In the genomic region with DNA sequence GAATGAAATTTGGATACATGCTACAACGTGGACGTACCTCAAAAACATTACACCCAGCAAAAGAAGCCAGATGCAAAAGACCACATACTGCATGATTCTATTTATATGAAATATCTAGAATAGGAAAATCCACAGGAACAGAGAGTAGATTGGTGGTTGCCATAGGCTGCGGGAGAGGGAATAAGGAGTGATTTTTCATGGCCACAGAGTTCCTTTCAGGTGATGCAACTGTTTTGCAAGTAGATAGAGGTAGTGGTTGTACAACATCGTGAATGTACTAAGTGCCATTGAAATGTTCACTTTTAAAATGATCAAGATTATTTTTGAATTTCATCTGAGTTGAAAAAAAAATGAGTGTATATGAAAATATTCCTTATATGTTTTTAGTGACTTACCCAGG, we compare ENCODE assay signal across 20 cellular contexts.
DNase-seq lines count a peak whose midpoint lies in the region; ATAC-seq, FAIRE-seq and TF ChIP-seq lines count a peak whose summit lies in the region.
"Had no signal": no experiment of that assay in that cellular context is flagged by ENCODE, and none has a peak within 500 bp of the region (broad histone marks: within the 10 kb centered on the region; RNA-seq: fewer than 3 reads in every experiment).

No MANE protein-coding gene starts in this region.

- H3K9ac ChIP-seq in K562 (ENCODE audit: insufficient read depth in 1 of 2, low read depth in 2 of 2, low read length in 2 of 2) = no peak overlapping the region
- no peak overlapping the region for H3K9ac ChIP-seq in smooth muscle cell (ENCODE audit: low read depth)
- H3K9ac ChIP-seq: BLaER1 treated with 17β-estradiol and CSF1 and Interleukin-3, amounts not matched to agents 10 nM and 100 nM had no signal

- no peak for TF ChIP-seq POLR2A in K562 (conservative IDR thresholded peaks at IDR 0.05)

- in situ Hi-C loops in K562 (cut with MboI) = no loop called here

- no peaks in the 10 kb centered on the region for H3K9me1 ChIP-seq in K562 (ENCODE audit: control insufficient read depth, insufficient read depth, low read length)

- intact Hi-C loops in K562 (cut with micrococcal nuclease) (no loop called here), right cardiac atrium (cut with DNase I) (no loop called here)

- H3K36me3 ChIP-seq in RWPE2 (ENCODE audit: low read depth) = no peaks in the 10 kb centered on the region
- no peaks in the 10 kb centered on the region for H3K36me3 ChIP-seq in K562 (ENCODE audit: control insufficient read depth, insufficient read depth, low read length)
- no peaks in the 10 kb centered on the region for H3K36me3 ChIP-seq in smooth muscle cell (ENCODE audit: low read depth)
- H3K36me3 ChIP-seq: BLaER1 treated with 17β-estradiol and CSF1 and Interleukin-3, amounts not matched to agents 10 nM and 100 nM had no signal

- H3K9me3 ChIP-seq in RWPE2 (ENCODE audit: severe bottlenecking) (no peaks in the 10 kb centered on the region), K562 (replicated peaks; ENCODE audit: control insufficient read depth, insufficient read depth, low read depth, low read length) (no peaks in the 10 kb centered on the region), smooth muscle cell (replicated peaks; ENCODE audit: low read depth) (no peaks in the 10 kb centered on the region), right cardiac atrium (ENCODE audit: control insufficient read depth, low read length) (no peaks in the 10 kb centered on the region)
- H3K9me3 ChIP-seq: A549, Caco-2 had no signal

- H3K4me3 Mint-ChIP-seq in WTC11 = no peak overlapping the region
- H3K4me3 Mint-ChIP-seq: B cell; CD4-positive, alpha-beta T cell; CD8-positive, alpha-beta T cell had no signal

- no peak for TF ChIP-seq EP300 in K562 (IDR thresholded peaks at IDR 0.05; ENCODE audit: low read length)

- CTCF ChIA-PET in K562 (lab: Yijun Ruan, JAX; ENCODE audit: low intra/inter-chr PET ratio) = no interaction called here
- CTCF ChIA-PET in WTC11 (lab: Charles Lee) = no interaction called here

- H2AFZ ChIP-seq in K562 (ENCODE audit: low read depth, low read length) = no peak overlapping the region
- H2AFZ ChIP-seq in smooth muscle cell (ENCODE audit: low read depth) = no peak overlapping the region

- peaks cover 32% of the 10 kb centered on the region for H3K9me3 Mint-ChIP-seq in WTC11
- H3K9me3 Mint-ChIP-seq: CD4-positive, alpha-beta T cell had no signal

- 39% methylated on average over 4 of the region's 4 CpGs for WGBS in K562 (ENCODE audit: insufficient coverage, low coverage, missing lambda C conversion rate)
- WGBS in smooth muscle cell (ENCODE audit: low lambda C conversion rate) = 97% methylated on average over 4 of the region's 4 CpGs
- 93% methylated on average over 4 of the region's 4 CpGs for WGBS in right cardiac atrium

- H3K4me3 ChIP-seq in RWPE2 (ENCODE audit: severe bottlenecking) = no peak overlapping the region
- no peak overlapping the region for H3K4me3 ChIP-seq in K562
- H3K4me3 ChIP-seq in smooth muscle cell = no peak overlapping the region
- no peak overlapping the region for H3K4me3 ChIP-seq in right cardiac atrium (ENCODE audit: low read length)
- H3K4me3 ChIP-seq: A549; BLaER1 treated with 17β-estradiol and CSF1 and Interleukin-3, amounts not matched to agents 10 nM and 100 nM had no signal

- H4K20me1 ChIP-seq in K562 (replicated peaks; ENCODE audit: control insufficient read depth, insufficient read depth, low read length) (no peaks in the 10 kb centered on the region), smooth muscle cell (ENCODE audit: low read depth) (no peaks in the 10 kb centered on the region)
- H4K20me1 ChIP-seq: BLaER1 treated with 17β-estradiol and CSF1 and Interleukin-3, amounts not matched to agents 10 nM and 100 nM had no signal

- no peaks in the 10 kb centered on the region for H3K79me2 ChIP-seq in K562 (ENCODE audit: control insufficient read depth, insufficient read depth, low read length)
- no peaks in the 10 kb centered on the region for H3K79me2 ChIP-seq in smooth muscle cell (ENCODE audit: low read depth)

- FAIRE-seq in K562 (lab: Jason Lieb, UNC) = no peak
- FAIRE-seq: A549, D721Med, G401.6, GM12891 had no signal

- H3K4me1 ChIP-seq in RWPE2 (ENCODE audit: insufficient read depth, poor library complexity, severe bottlenecking) = peaks cover 20% of the 10 kb centered on the region
- H3K4me1 ChIP-seq in K562 (replicated peaks in 1 of 2; ENCODE audit: control insufficient read depth in 2 of 2, insufficient read depth in 2 of 2, low read length in 2 of 2) = peaks cover 0 to 6% of the 10 kb centered on the region in 2 experiments; a peak in 2 of 5 replicates
- peaks cover 7% of the 10 kb centered on the region for H3K4me1 ChIP-seq in smooth muscle cell (ENCODE audit: low read depth)
- H3K4me1 ChIP-seq in right cardiac atrium (ENCODE audit: control insufficient read depth, insufficient read depth, low read length) = no peaks in the 10 kb centered on the region
- H3K4me1 ChIP-seq: A549; BLaER1 treated with 17β-estradiol and CSF1 and Interleukin-3, amounts not matched to agents 10 nM and 100 nM had no signal

- ATAC-seq in RWPE2 (ENCODE audit: low read depth) (no peak), K562 (no peak), WTC11 (no peak), right cardiac atrium (no peak)
- ATAC-seq: A549; CD8-positive, alpha-beta T cell had no signal

- DNase-seq in RWPE2 (ENCODE audit: low spot score) = no peak
- DNase-seq in K562 (ENCODE audit: extremely low read depth in 1 of 4, low spot score in 3 of 4) = no peak
- DNase-seq in smooth muscle cell (lab: John Stamatoyannopoulos, UW; ENCODE audit: unreplicated experiment) = no peak
- DNase-seq in WTC11 (ENCODE audit: low spot score) = no peak
- DNase-seq in right cardiac atrium = no peak
- DNase-seq: AML-193; Calu3; CD4-positive, alpha-beta T cell; CD8-positive, alpha-beta T cell; DMS79 treated with DMSO at 0.1 percent for 48 hours; GF-D8 had no signal

- peaks cover 9% of the 10 kb centered on the region for H3K36me3 Mint-ChIP-seq in WTC11
- H3K36me3 Mint-ChIP-seq: CD8-positive, alpha-beta T cell had no signal

- no TSS peak for BruUV-seq in K562 (replicated peaks; lab: Mats Ljungman, UMichigan)

- POLR2A ChIA-PET in K562 (lab: Yijun Ruan, JAX) = no interaction called here
- POLR2A ChIA-PET in WTC11 (lab: Charles Lee) = no interaction called here

- no peak for TF ChIP-seq RAD21 in K562 (CRISPR knock-in tag; conservative IDR thresholded peaks at IDR 0.05 in 1 of 2, IDR thresholded peaks at IDR 0.05 in 1 of 2)

- H3K27me3 Mint-ChIP-seq in WTC11 (ENCODE audit: low read depth) = peaks cover 2% of the 10 kb centered on the region; the same call in 1 of the 2 replicates
- H3K27me3 Mint-ChIP-seq: B cell; CD4-positive, alpha-beta T cell had no signal

- no peak overlapping the region for H3K27ac Mint-ChIP-seq in WTC11
- H3K27ac Mint-ChIP-seq: B cell; CD4-positive, alpha-beta T cell; CD8-positive, alpha-beta T cell had no signal

- H3K27ac ChIP-seq in RWPE2 (ENCODE audit: poor library complexity, severe bottlenecking) = peak overlapping the region; percentile 78
- H3K27ac ChIP-seq in K562 (ENCODE audit: extremely low read depth, low read depth, low read length) = no peak overlapping the region
- peak overlapping the region; percentile 65 for H3K27ac ChIP-seq in smooth muscle cell (ENCODE audit: low read depth)
- H3K27ac ChIP-seq in right cardiac atrium (ENCODE audit: low read length) = no peak overlapping the region
- H3K27ac ChIP-seq: 22Rv1; A549; BLaER1 treated with 17β-estradiol and CSF1 and Interleukin-3, amounts not matched to agents 10 nM and 100 nM; C4-2B had no signal

- H3K4me1 Mint-ChIP-seq in WTC11 = peaks cover 31% of the 10 kb centered on the region
- H3K4me1 Mint-ChIP-seq: B cell had no signal

- peaks cover 4% of the 10 kb centered on the region for H3F3A ChIP-seq in smooth muscle cell (ENCODE audit: low read depth)

- H3K4me2 ChIP-seq in K562 (ENCODE audit: insufficient read depth, low read length) (no peak overlapping the region), smooth muscle cell (no peak overlapping the region)
- H3K4me2 ChIP-seq: A549; BLaER1 treated with 17β-estradiol and CSF1 and Interleukin-3, amounts not matched to agents 10 nM and 100 nM had no signal

- TF ChIP-seq CTCF in RWPE2 (IDR thresholded peaks at IDR 0.05; ENCODE audit: poor library complexity, severe bottlenecking) = no peak
- TF ChIP-seq CTCF in K562 (IDR thresholded peaks at IDR 0.05 in 2 of 3, conservative IDR thresholded peaks at IDR 0.05 in 1 of 3; ENCODE audit: insufficient read depth in 2 of 3, low read depth in 1 of 3, low read length in 3 of 3) = no peak
- TF ChIP-seq CTCF in smooth muscle cell (IDR thresholded peaks at IDR 0.05; ENCODE audit: borderline replicate concordance, insufficient read depth, poor library complexity, severe bottlenecking) = no peak
- TF ChIP-seq CTCF in WTC11 (IDR thresholded peaks at IDR 0.05) = no peak

- no peaks in the 10 kb centered on the region for H3K27me3 ChIP-seq in RWPE2 (ENCODE audit: insufficient read depth, poor library complexity, severe bottlenecking)
- H3K27me3 ChIP-seq in K562 (ENCODE audit: control insufficient read depth in 2 of 2, insufficient read depth in 2 of 2, low read length in 2 of 2) = no peaks in the 10 kb centered on the region
- no peaks in the 10 kb centered on the region for H3K27me3 ChIP-seq in smooth muscle cell (ENCODE audit: low read depth)
- no peaks in the 10 kb centered on the region for H3K27me3 ChIP-seq in right cardiac atrium (ENCODE audit: control insufficient read depth, insufficient read depth)
- H3K27me3 ChIP-seq: BLaER1 treated with 17β-estradiol and CSF1 and Interleukin-3, amounts not matched to agents 10 nM and 100 nM had no signal

TF ChIP-seq in K562, 482 proteins besides CTCF, POLR2A, EP300 and RAD21 (continues in another document):
- TF ChIP-seq CEBPG (CRISPR knock-in tag; IDR thresholded peaks at IDR 0.05) = 0 out of 2 replicates have a peak, but pooled peaks have one; percentile 34
- TF ChIP-seq CEBPG (tag; conservative IDR thresholded peaks at IDR 0.05 in 1 of 2, IDR thresholded peaks at IDR 0.05 in 1 of 2) = 0 out of 4 replicates have a peak, but pooled peaks of 1 of the 2 experiments have one; percentile 28

TF ChIP-seq in WTC11, 78 proteins besides CTCF, POLR2A, EP300 and RAD21 (continues in another document):
- TF ChIP-seq KAT7 (CRISPR knock-in tag; IDR thresholded peaks at IDR 0.05; ENCODE audit: borderline replicate concordance) (no peak), CBFB (CRISPR knock-in tag; IDR thresholded peaks at IDR 0.05; ENCODE audit: low read depth) (no peak), FOXK1 (CRISPR knock-in tag; IDR thresholded peaks at IDR 0.05) (no peak)
- TF ChIP-seq, protein P1, sequence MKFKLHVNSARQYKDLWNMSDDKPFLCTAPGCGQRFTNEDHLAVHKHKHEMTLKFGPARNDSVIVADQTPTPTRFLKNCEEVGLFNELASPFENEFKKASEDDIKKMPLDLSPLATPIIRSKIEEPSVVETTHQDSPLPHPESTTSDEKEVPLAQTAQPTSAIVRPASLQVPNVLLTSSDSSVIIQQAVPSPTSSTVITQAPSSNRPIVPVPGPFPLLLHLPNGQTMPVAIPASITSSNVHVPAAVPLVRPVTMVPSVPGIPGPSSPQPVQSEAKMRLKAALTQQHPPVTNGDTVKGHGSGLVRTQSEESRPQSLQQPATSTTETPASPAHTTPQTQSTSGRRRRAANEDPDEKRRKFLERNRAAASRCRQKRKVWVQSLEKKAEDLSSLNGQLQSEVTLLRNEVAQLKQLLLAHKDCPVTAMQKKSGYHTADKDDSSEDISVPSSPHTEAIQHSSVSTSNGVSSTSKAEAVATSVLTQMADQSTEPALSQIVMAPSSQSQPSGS (CRISPR knock-in tag; IDR thresholded peaks at IDR 0.05; ENCODE audit: borderline replicate concordance, low read depth) = no peak

Comparison
In these comparisons a context has a peak if more than half of its experiments do, and no peak if none do; other contexts are left out.
1. H3K27ac ChIP-seq: peak in RWPE2 (single experiment) and smooth muscle cell (single experiment); none in K562 (single experiment) and right cardiac atrium (single experiment).